ENCODE assay signal across 2 cellular contexts in genomic region chr11:64035081-64035524, GRCh38.
TF ChIP-seq lines count a peak whose summit lies in the region.

No MANE protein-coding gene starts in this region.

TF ChIP-seq in IMR-90, 13 proteins besides CTCF, POLR2A, EP300 and RAD21:
- no peak for TF ChIP-seq MXI1 (IDR thresholded peaks at IDR 0.05; ENCODE audit: borderline replicate concordance, low read depth, low read length)

TF ChIP-seq in H1, 55 proteins besides CTCF, POLR2A, EP300 and RAD21:
- TF ChIP-seq TAF7 (optimal IDR thresholded peaks at IDR 0.05; ENCODE audit: borderline replicate concordance, low read depth, low read length), result no peak
- no peak for TF ChIP-seq ASH2L (IDR thresholded peaks at IDR 0.05; ENCODE audit: low read length)
- no peak for TF ChIP-seq RFX5 (IDR thresholded peaks at IDR 0.05; ENCODE audit: borderline replicate concordance, low read depth, low read length)
- no peak for TF ChIP-seq E2F6 (IDR thresholded peaks at IDR 0.05)
- no peak for TF ChIP-seq ZNF274 (IDR thresholded peaks at IDR 0.05; ENCODE audit: borderline replicate concordance, extremely low read depth, low read length)
- no peak for TF ChIP-seq BRCA1 (IDR thresholded peaks at IDR 0.05; ENCODE audit: low read depth, low read length)
- peak; percentile 61 for TF ChIP-seq EZH2 (IDR thresholded peaks at IDR 0.05; ENCODE audit: low read depth, low read length, severe bottlenecking)
- TF ChIP-seq SAP30 (IDR thresholded peaks at IDR 0.05; ENCODE audit: insufficient read depth, insufficient replicate concordance, low read length), result no peak
- TF ChIP-seq NANOG (IDR thresholded peaks at IDR 0.05; ENCODE audit: insufficient read depth, low read depth, low read length, poor library complexity, severe bottlenecking), result no peak
- no peak for TF ChIP-seq RBBP5 (IDR thresholded peaks at IDR 0.05; ENCODE audit: borderline replicate concordance, low read depth, low read length)
- peak; percentile 20 for TF ChIP-seq KDM4A (IDR thresholded peaks at IDR 0.05; ENCODE audit: low read depth, low read length, severe bottlenecking)
- no peak for TF ChIP-seq MAX (IDR thresholded peaks at IDR 0.05)
- no peak for TF ChIP-seq ATF3 (IDR thresholded peaks at IDR 0.05; ENCODE audit: insufficient read depth, low read depth, low read length)
TF ChIP-seq in H1: peak in this region for 2.
